Comparison of ENCODE assay signal across 17 cellular contexts in the genomic region with DNA sequence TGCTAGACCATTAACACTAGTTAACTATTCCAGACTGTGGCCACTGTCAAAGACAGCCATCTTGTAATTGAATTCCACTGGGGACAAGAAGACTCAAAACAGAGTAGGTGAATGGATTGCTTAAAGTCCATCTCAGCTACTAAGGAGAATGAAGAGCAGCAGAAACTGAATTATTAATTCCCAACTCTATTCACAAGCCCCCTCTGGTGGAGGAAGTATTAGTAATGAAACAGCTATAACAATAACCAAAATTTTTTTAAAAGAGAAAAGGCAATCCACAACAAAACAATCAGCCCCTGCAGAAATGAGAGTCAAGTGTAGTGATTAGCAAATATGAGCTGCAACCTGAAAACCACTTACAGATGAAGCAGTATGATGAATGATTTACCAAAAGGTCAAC.
DNase-seq lines count a peak whose midpoint lies in the region; ATAC-seq and TF ChIP-seq lines count a peak whose summit lies in the region.
"Had no signal": no experiment of that assay in that cellular context is flagged by ENCODE, and none has a peak within 500 bp of the region (broad histone marks: within the 10 kb centered on the region; RNA-seq: fewer than 3 reads in every experiment).

No MANE protein-coding gene starts in this region.

- H3K27me3 Mint-ChIP-seq in GM23338 (ENCODE audit: insufficient read depth, low read depth, poor library complexity): no peaks in the 10 kb centered on the region
- no peaks in the 10 kb centered on the region for H3K27me3 Mint-ChIP-seq in activated CD4-positive, alpha-beta T cell treated with anti-CD3 and anti-CD28 coated beads for 36 hours
- H3K27me3 Mint-ChIP-seq: CD8-positive, alpha-beta memory T cell; central memory CD8-positive, alpha-beta T cell had no signal

- intact Hi-C loops in activated CD4-positive, alpha-beta T cell treated with anti-CD3 and anti-CD28 coated beads for 36 hours (cut with DNase I, micrococcal nuclease): no loop called here

- H3K36me3 Mint-ChIP-seq in GM23338 (ENCODE audit: low read depth): no peaks in the 10 kb centered on the region
- H3K36me3 Mint-ChIP-seq in activated CD4-positive, alpha-beta T cell treated with anti-CD3 and anti-CD28 coated beads for 36 hours (ENCODE audit: low read depth): peaks cover 2% of the 10 kb centered on the region

- no peaks in the 10 kb centered on the region for H3K9me3 Mint-ChIP-seq in GM23338
- H3K9me3 Mint-ChIP-seq in activated CD4-positive, alpha-beta T cell treated with anti-CD3 and anti-CD28 coated beads for 36 hours (ENCODE audit: low read depth): peaks cover under 1% of the 10 kb centered on the region

- DNase-seq in AG04450 (ENCODE audit: low read depth, low spot score) (no peak), GM23338 (ENCODE audit: low spot score) (peak; percentile 35), RWPE2 (ENCODE audit: low spot score) (no peak), fibroblast of pulmonary artery (ENCODE audit: low read depth) (peak; percentile 7), islet precursor cell (no peak)
- DNase-seq in activated effector memory CD4-positive, alpha-beta T cell treated with anti-CD3 and anti-CD28 coated beads, Interleukin-2, amount 50 U/mL, for 16 hours: no peak
- DNase-seq in activated CD4-positive, alpha-beta T cell treated with anti-CD3 and anti-CD28 coated beads for 36 hours: no peak
- DNase-seq: activated CD4-positive, alpha-beta T cell treated with anti-CD3 and anti-CD28 coated beads for 1 hour; CD8-positive, alpha-beta memory T cell; left ventricle myocardium superior; NCI-H2029 had no signal

- H3K4me3 ChIP-seq in AG04450 (ENCODE audit: low read depth, low read length): no peak overlapping the region
- no peak overlapping the region for H3K4me3 ChIP-seq in GM23338
- H3K4me3 ChIP-seq in RWPE2 (ENCODE audit: severe bottlenecking): no peak overlapping the region
- no peak overlapping the region for H3K4me3 ChIP-seq in fibroblast of pulmonary artery (replicated peaks; ENCODE audit: low read depth, low read length)
- H3K4me3 ChIP-seq: prostate gland, suprapubic skin had no signal

- no peak overlapping the region for H3K4me3 Mint-ChIP-seq in GM23338
- H3K4me3 Mint-ChIP-seq in activated CD4-positive, alpha-beta T cell treated with anti-CD3 and anti-CD28 coated beads for 36 hours: no peak overlapping the region
- H3K4me3 Mint-ChIP-seq: activated T-helper 1 cell treated with anti-CD3 and anti-CD28 coated beads, Interleukin-12 subunit alpha, Interleukin-12 subunit beta, Interleukin-2, Interleukin-4 antibody, amounts not matched to agents 30 ng/mL and 10 ng/mL and 1 ng/mL, durations not matched to agents 14 hours and 24 hours and 36 hours; CD8-positive, alpha-beta memory T cell; central memory CD8-positive, alpha-beta T cell had no signal

- H3K27ac ChIP-seq in AG04450 (ENCODE audit: low read depth, low read length): no peak overlapping the region
- H3K27ac ChIP-seq in GM23338 (ENCODE audit: low read depth): no peak overlapping the region
- no peak overlapping the region for H3K27ac ChIP-seq in RWPE2 (ENCODE audit: poor library complexity, severe bottlenecking)
- H3K27ac ChIP-seq: prostate gland, suprapubic skin had no signal

- CTCF ChIA-PET in AG04450 (lab: Charles Lee): interaction anchor here (0.7 to 1.7 kb wide), 7 partner anchors 9 to 692 kb away, joined by 3 to 10 read pairs (median 3); no protein-coding TSS in a partner anchor
- CTCF ChIA-PET in activated CD4-positive, alpha-beta T cell treated with anti-CD3 and anti-CD28 coated beads for 36 hours (lab: Charles Lee): interaction anchor here (0.6 kb wide), 1 partner anchor 28 kb away, joined by 3 read pairs; no protein-coding TSS in a partner anchor

- H3K27me3 ChIP-seq in AG04450 (ENCODE audit: control insufficient read depth, insufficient read depth, low read length): no peaks in the 10 kb centered on the region
- no peaks in the 10 kb centered on the region for H3K27me3 ChIP-seq in GM23338 (ENCODE audit: insufficient read depth)
- H3K27me3 ChIP-seq in RWPE2 (ENCODE audit: insufficient read depth, poor library complexity, severe bottlenecking): no peaks in the 10 kb centered on the region
- H3K27me3 ChIP-seq: suprapubic skin had no signal

- H3K27ac Mint-ChIP-seq in GM23338: no peak overlapping the region
- no peak overlapping the region for H3K27ac Mint-ChIP-seq in activated CD4-positive, alpha-beta T cell treated with anti-CD3 and anti-CD28 coated beads for 36 hours
- H3K27ac Mint-ChIP-seq: activated T-helper 1 cell treated with anti-CD3 and anti-CD28 coated beads, Interleukin-12 subunit alpha, Interleukin-12 subunit beta, Interleukin-2, Interleukin-4 antibody, amounts not matched to agents 30 ng/mL and 10 ng/mL and 1 ng/mL, durations not matched to agents 14 hours and 24 hours and 36 hours; CD8-positive, alpha-beta memory T cell had no signal

- H4K20me1 ChIP-seq in GM23338 (replicated peaks; ENCODE audit: insufficient read depth): no peaks in the 10 kb centered on the region

- H3K4me2 ChIP-seq in GM23338: no peak overlapping the region

- H3K4me1 Mint-ChIP-seq in GM23338: no peaks in the 10 kb centered on the region
- no peaks in the 10 kb centered on the region for H3K4me1 Mint-ChIP-seq in activated CD4-positive, alpha-beta T cell treated with anti-CD3 and anti-CD28 coated beads for 36 hours
- H3K4me1 Mint-ChIP-seq: CD8-positive, alpha-beta memory T cell; central memory CD8-positive, alpha-beta T cell had no signal

- no peaks in the 10 kb centered on the region for H3K4me1 ChIP-seq in GM23338 (ENCODE audit: insufficient read depth)
- H3K4me1 ChIP-seq in RWPE2 (ENCODE audit: insufficient read depth, poor library complexity, severe bottlenecking): peaks cover 8% of the 10 kb centered on the region
- H3K4me1 ChIP-seq: prostate gland had no signal

- ATAC-seq in GM23338: no peak
- no peak for ATAC-seq in RWPE2 (ENCODE audit: low read depth)
- no peak for ATAC-seq in HG03108 (IDR thresholded peaks at IDR 0.05; ENCODE audit: unreplicated experiment)
- ATAC-seq in activated CD4-positive, alpha-beta T cell treated with anti-CD3 and anti-CD28 coated beads for 36 hours: no peak
- ATAC-seq: left ventricle myocardium superior, Right ventricle myocardium inferior had no signal

- POLR2A ChIA-PET in AG04450 (lab: Yijun Ruan, JAX): no interaction called here
- POLR2A ChIA-PET in activated CD4-positive, alpha-beta T cell treated with anti-CD3 and anti-CD28 coated beads for 36 hours (lab: Charles Lee): no interaction called here

- no peaks in the 10 kb centered on the region for H3K9me2 ChIP-seq in GM23338 (ENCODE audit: insufficient read depth)

- no peak overlapping the region for H2AFZ ChIP-seq in GM23338

- H3K79me2 ChIP-seq in GM23338 (replicated peaks; ENCODE audit: insufficient read depth): no peaks in the 10 kb centered on the region

- H3K36me3 ChIP-seq in GM23338 (ENCODE audit: insufficient read depth) (no peaks in the 10 kb centered on the region), RWPE2 (ENCODE audit: low read depth) (no peaks in the 10 kb centered on the region)
- H3K36me3 ChIP-seq: prostate gland, suprapubic skin had no signal

- no peaks in the 10 kb centered on the region for H3F3A ChIP-seq in GM23338 (replicated peaks; ENCODE audit: low read depth)

- H3K9me3 ChIP-seq in AG04450 (ENCODE audit: control insufficient read depth, insufficient read depth, low read length): no peaks in the 10 kb centered on the region
- H3K9me3 ChIP-seq in RWPE2 (ENCODE audit: severe bottlenecking): no peaks in the 10 kb centered on the region
- H3K9me3 ChIP-seq: prostate gland, suprapubic skin had no signal

- TF ChIP-seq CTCF in AG04450 (IDR thresholded peaks at IDR 0.05; ENCODE audit: low read depth, low read length) (peak; percentile 50), GM23338 (conservative IDR thresholded peaks at IDR 0.05; ENCODE audit: low read depth in 2 of 2) (peak; percentile 27 to 45; a peak in 3 of 4 replicates), RWPE2 (IDR thresholded peaks at IDR 0.05; ENCODE audit: poor library complexity, severe bottlenecking) (peak; percentile 33), fibroblast of pulmonary artery (IDR thresholded peaks at IDR 0.05; ENCODE audit: low read length, missing control alignments) (no peak)

TF ChIP-seq in GM23338, 12 proteins besides CTCF, POLR2A, EP300 and RAD21 (continues in another document):
- TF ChIP-seq REST (IDR thresholded peaks at IDR 0.05; ENCODE audit: unreplicated experiment): no peak
- no peak for TF ChIP-seq EZH2 (IDR thresholded peaks at IDR 0.05; ENCODE audit: low read depth, unreplicated experiment)
- TF ChIP-seq NANOG (IDR thresholded peaks at IDR 0.05; ENCODE audit: borderline replicate concordance): no peak
- TF ChIP-seq EZH2phosphoT487 (IDR thresholded peaks at IDR 0.05; ENCODE audit: unreplicated experiment): no peak
- TF ChIP-seq ZNF114 (CRISPR knock-in tag; IDR thresholded peaks at IDR 0.05): no peak
- no peak for TF ChIP-seq POLR2AphosphoS5 (IDR thresholded peaks at IDR 0.05; ENCODE audit: low read depth)
- no peak for TF ChIP-seq STAT1 (IDR thresholded peaks at IDR 0.05; ENCODE audit: unreplicated experiment)
- TF ChIP-seq JUNB (IDR thresholded peaks at IDR 0.05; ENCODE audit: unreplicated experiment): no peak
- no peak for TF ChIP-seq ZNF331 (CRISPR knock-in tag; IDR thresholded peaks at IDR 0.05; ENCODE audit: low read depth)

Comparison
In these comparisons a context has a peak if more than half of its experiments do, and no peak if none do; other contexts are left out.
1. DNase-seq: peak in GM23338 (single experiment) and fibroblast of pulmonary artery (single experiment); none in AG04450 (single experiment), RWPE2 (single experiment), activated effector memory CD4-positive, alpha-beta T cell treated with anti-CD3 and anti-CD28 coated beads, Interleukin-2, amount 50 U/mL, for 16 hours (single experiment), islet precursor cell (single experiment) and activated CD4-positive, alpha-beta T cell treated with anti-CD3 and anti-CD28 coated beads for 36 hours (single experiment).